ENCODE assay signal across 13 cellular contexts in the genomic region with DNA sequence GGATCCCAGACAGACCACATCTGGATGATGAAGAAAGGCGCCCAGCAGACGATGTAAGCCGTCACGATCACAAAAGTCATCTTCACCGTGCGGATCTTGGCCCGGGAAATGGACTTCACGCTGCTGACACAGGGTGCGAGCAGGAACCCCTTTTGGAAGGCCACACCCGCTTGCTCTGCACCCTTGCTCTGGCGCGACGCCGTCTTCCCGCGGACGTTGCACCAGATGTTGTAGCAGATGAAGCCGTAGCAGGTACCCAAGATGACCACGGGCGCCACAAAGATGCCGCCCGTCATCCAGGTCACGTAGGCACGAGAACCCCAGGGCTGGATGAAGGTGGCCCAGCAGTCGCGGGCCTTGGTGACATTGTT. TPM values are rescaled to one million over a fixed set of nuclear protein-coding genes. Genes with fewer than 3 reads are reported as not detected.
A peak's percentile ranks its signal among the peaks of the same experiment; 100 is the strongest.
DNase-seq lines count a peak whose midpoint lies in the region; ATAC-seq and TF ChIP-seq lines count a peak whose summit lies in the region.
"Had no signal": no experiment of that assay in that cellular context is flagged by ENCODE, and none has a peak within 500 bp of the region (broad histone marks: within the 10 kb centered on the region; RNA-seq: fewer than 3 reads in every experiment).

No MANE protein-coding gene starts in this region.

- H3K27me3 Mint-ChIP-seq in chondrocyte (ENCODE audit: low read depth): peaks cover 66% of the 10 kb centered on the region

- H3K4me3 Mint-ChIP-seq in chondrocyte (ENCODE audit: unreplicated experiment): peak overlapping the region; percentile 58
- H3K4me3 Mint-ChIP-seq: CD4-positive, alpha-beta T cell had no signal

- intact Hi-C loops in IMR-90 (cut with micrococcal nuclease) (no loop called here), right lobe of liver (cut with DNase I) (no loop called here), stomach (cut with DNase I; ENCODE audit: low total_unique reads) (no loop called here)

- H3K27me3 ChIP-seq in IMR-90 (ENCODE audit: control insufficient read depth, insufficient read depth, low read length): peaks cover 27% of the 10 kb centered on the region
- H3K27me3 ChIP-seq in right lobe of liver: no peaks in the 10 kb centered on the region
- peaks cover 13 to 98% (median 35%) of the 10 kb centered on the region in 3 donors for H3K27me3 ChIP-seq in stomach

- no peaks in the 10 kb centered on the region for H3K79me1 ChIP-seq in IMR-90 (ENCODE audit: low read depth in 1 of 2, low read length in 2 of 2)

- no peak for TF ChIP-seq EP300 in stomach (IDR thresholded peaks at IDR 0.05)

- H3K14ac ChIP-seq in IMR-90 (replicated peaks; ENCODE audit: low read depth, low read length): no peak overlapping the region

- H3K4ac ChIP-seq in IMR-90 (ENCODE audit: low read depth, low read length): no peak overlapping the region

- peaks cover 22% of the 10 kb centered on the region for H3K4me1 Mint-ChIP-seq in chondrocyte (ENCODE audit: low read depth)

- H3K4me1 ChIP-seq in IMR-90 (ENCODE audit: control insufficient read depth, insufficient read depth, low read length): no peaks in the 10 kb centered on the region
- peaks cover 0 to 9% (median 0%) of the 10 kb centered on the region in 4 donors for H3K4me1 ChIP-seq in right lobe of liver
- peaks cover 20 to 30% (median 25%) of the 10 kb centered on the region in 4 donors for H3K4me1 ChIP-seq in stomach

- no TSS peak for BruUV-seq in IMR-90 (replicated peaks; lab: Mats Ljungman, UMichigan)

- POLR2A ChIA-PET in IMR-90 (lab: Charles Lee; ENCODE audit: unreplicated experiment): no interaction called here

- TF ChIP-seq POLR2A in IMR-90 (IDR thresholded peaks at IDR 0.05; ENCODE audit: low read depth, low read length): no peak
- TF ChIP-seq POLR2A in right lobe of liver (IDR thresholded peaks at IDR 0.05): no peak
- no peak for TF ChIP-seq POLR2A in stomach (IDR thresholded peaks at IDR 0.05)

- H3K23ac ChIP-seq in IMR-90 (ENCODE audit: low read depth, low read length): no peak overlapping the region

- no peak overlapping the region for H2BK20ac ChIP-seq in IMR-90 (ENCODE audit: low read depth, low read length)

- H2AFZ ChIP-seq in IMR-90 (replicated peaks; ENCODE audit: low read length, poor library complexity): peak overlapping the region; percentile 34

- H3K9me3 ChIP-seq in IMR-90 (ENCODE audit: control insufficient read depth, insufficient read depth, low read length) (peaks cover 5% of the 10 kb centered on the region), right lobe of liver (no peaks in the 10 kb centered on the region), stomach (peaks cover 0 to 10% (median 0%) of the 10 kb centered on the region in 4 donors)

- TF ChIP-seq RAD21 in IMR-90 (IDR thresholded peaks at IDR 0.05; ENCODE audit: low read length): no peak

- ATAC-seq in IMR-90 (ENCODE audit: low read depth) (no peak), right lobe of liver (peak; percentile 4 to 33 (median 14))

- no peak overlapping the region for H3K4me2 ChIP-seq in IMR-90 (ENCODE audit: low read depth, low read length)

- TF ChIP-seq CTCF in IMR-90 (conservative IDR thresholded peaks at IDR 0.05; ENCODE audit: low read depth, low read length): no peak
- no peak for TF ChIP-seq CTCF in chondrocyte (IDR thresholded peaks at IDR 0.05)
- TF ChIP-seq CTCF in right lobe of liver (IDR thresholded peaks at IDR 0.05): no peak
- no peak for TF ChIP-seq CTCF in stomach (IDR thresholded peaks at IDR 0.05)

- no peak overlapping the region for H2BK5ac ChIP-seq in IMR-90 (ENCODE audit: low read depth, low read length, poor library complexity, severe bottlenecking)

- no peak overlapping the region for H4K8ac ChIP-seq in IMR-90 (ENCODE audit: low read depth in 2 of 2, low read length in 2 of 2)

- CTCF ChIA-PET in IMR-90 (lab: Yijun Ruan, JAX): interaction anchor here (1.3 kb wide), 1 partner anchor 15 kb away, joined by 5 read pairs; no protein-coding TSS in a partner anchor

- no peak overlapping the region for H4K5ac ChIP-seq in IMR-90 (ENCODE audit: low read depth, low read length)

- no peak overlapping the region for H2AK9ac ChIP-seq in IMR-90 (replicated peaks; ENCODE audit: low read depth, low read length, poor library complexity)

- H4K20me1 ChIP-seq in IMR-90 (ENCODE audit: insufficient read depth, low read length): no peaks in the 10 kb centered on the region

- peaks cover 1% of the 10 kb centered on the region for H3K36me3 Mint-ChIP-seq in chondrocyte (ENCODE audit: low read depth)

- DNase-seq in IMR-90 (no peak), chondrocyte (ENCODE audit: low spot score) (no peak), right lobe of liver (peak in 2 of 3 donors; percentile 39 to 50), stomach (no peak), COLO668 (lab: John Stamatoyannopoulos, UW; ENCODE audit: unreplicated experiment) (no peak), NCI-H2171 (lab: John Stamatoyannopoulos, UW) (no peak)
- DNase-seq in activated CD8-positive, alpha-beta memory T cell treated with anti-CD3 and anti-CD28 coated beads for 24 hours: no peak
- no peak for DNase-seq in stimulated activated naive CD4-positive, alpha-beta T cell (lab: John Stamatoyannopoulos, UW)
- DNase-seq: activated gamma-delta T cell; CD4-positive, alpha-beta T cell; substantia nigra had no signal

- H3K4me3 ChIP-seq in IMR-90 (ENCODE audit: insufficient read depth, low read depth, low read length): no peak overlapping the region
- H3K4me3 ChIP-seq in right lobe of liver: peak overlapping the region; percentile 52 to 76 (median 60)
- H3K4me3 ChIP-seq in stomach: peak overlapping the region; percentile 37 to 54 (median 42)

- peaks cover 6% of the 10 kb centered on the region for H3K9me3 Mint-ChIP-seq in chondrocyte (ENCODE audit: low read depth)
- H3K9me3 Mint-ChIP-seq: CD4-positive, alpha-beta T cell had no signal

- no peak overlapping the region for H3K56ac ChIP-seq in IMR-90 (ENCODE audit: extremely low read depth, insufficient read depth, low read length)

- H3K36me3 ChIP-seq in IMR-90 (ENCODE audit: control insufficient read depth, insufficient read depth, low read length): no peaks in the 10 kb centered on the region
- H3K36me3 ChIP-seq in right lobe of liver: peaks cover 0 to 4% (median 0%) of the 10 kb centered on the region in 4 donors
- no peaks in the 10 kb centered on the region for H3K36me3 ChIP-seq in stomach

- H3K9ac ChIP-seq in IMR-90 (ENCODE audit: low read depth, low read length): no peak overlapping the region

- WGBS in IMR-90 (ENCODE audit: extremely low coverage in 2 of 2, insufficient read length in 1 of 2), 2 experiments: 5% methylated on average over 22 of the region's 26 CpGs; no CpG with 5 or more reads in 1 of the 2 experiments
- WGBS in right lobe of liver (ENCODE audit: insufficient coverage, low coverage, low lambda C conversion rate, missing lambda C conversion rate): 0% methylated on average over 7 of the region's 26 CpGs
- 7 to 22% (median 15%) methylated on average over 16 to 26 of the region's 26 CpGs for WGBS in stomach, 5 donors

- no peak overlapping the region for H3K27ac ChIP-seq in IMR-90 (ENCODE audit: insufficient read depth, low read length)
- H3K27ac ChIP-seq in right lobe of liver: peak overlapping the region; percentile 10 to 82 (median 50)
- peak overlapping the region in 2 of 5 donors; percentile 3 to 26 for H3K27ac ChIP-seq in stomach
- H3K27ac ChIP-seq: VCaP had no signal

- in situ Hi-C loops in IMR-90 (cut with MboI; ENCODE audit: low sequenced_read_pairs): no loop called here

- no peak overlapping the region for H4K91ac ChIP-seq in IMR-90 (ENCODE audit: insufficient read depth, low read depth, low read length)

- dilution Hi-C loops in IMR-90 (cut with HindIII; ENCODE audit: low sequenced_read_pairs, unreplicated experiment): no loop called here

- H2BK15ac ChIP-seq in IMR-90 (ENCODE audit: low read depth, low read length): no peak overlapping the region

- H2BK120ac ChIP-seq in IMR-90 (ENCODE audit: low read depth, low read length): no peak overlapping the region

- H3K18ac ChIP-seq in IMR-90 (ENCODE audit: low read depth, low read length): no peak overlapping the region

- no peak overlapping the region for H3K27ac Mint-ChIP-seq in chondrocyte (ENCODE audit: unreplicated experiment)
- H3K27ac Mint-ChIP-seq: CD4-positive, alpha-beta T cell had no signal

- no peaks in the 10 kb centered on the region for H3K9me1 ChIP-seq in IMR-90 (ENCODE audit: insufficient read depth, low read length)

- no peak overlapping the region for H2AK5ac ChIP-seq in IMR-90 (ENCODE audit: low read depth, low read length)

TF ChIP-seq in IMR-90, 13 proteins besides CTCF, POLR2A, EP300 and RAD21:
- TF ChIP-seq MXI1 (IDR thresholded peaks at IDR 0.05; ENCODE audit: borderline replicate concordance, low read depth, low read length): no peak
- no peak for TF ChIP-seq MAFK (IDR thresholded peaks at IDR 0.05; ENCODE audit: low read depth, low read length)
- TF ChIP-seq RCOR1 (IDR thresholded peaks at IDR 0.05; ENCODE audit: insufficient replicate concordance, low read length): no peak
TF ChIP-seq in IMR-90: peak in this region for 0.

RNA-seq across cellular contexts. Expression of gene AVPR1A, which starts 1.1 kb away (rescaled TPM):
- total RNA-seq in IMR-90 (2012; rRNA removed) (not detected in 2 replicates), chondrocyte (0.15 to 0.45 TPM (median 0.41 TPM) in 3 replicates), right lobe of liver (10 to 100 TPM; 11.2 to 87.1 (median 30.9) TPM), stomach (10 to 100 TPM in 1 of 5 donors, 1 to 10 TPM in 3, not detected in 1; 2.9 to 20.9 (median 5.4) TPM)
- polyA plus RNA-seq in IMR-90 (2012; rRNA removed) (not detected in 2 replicates), stomach (under 1 TPM; 0.15 to 0.30 (median 0.25) TPM)
- not detected in 2 replicates for polyA plus RNA-seq in IMR-90 (2012; cell fraction: cytosol; rRNA removed)
- polyA plus RNA-seq in IMR-90 (2012; cell fraction: nucleus; rRNA removed; ENCODE audit: low replicate concordance): not detected in 2 replicates
- total RNA-seq: CD4-positive, alpha-beta T cell; dermis microvascular lymphatic vessel endothelial cell had no signal

Comparison
In these comparisons a context has a peak if more than half of its experiments do, and no peak if none do; other contexts are left out.
1. DNase-seq: peak in right lobe of liver (2 of 3); none in IMR-90 (single experiment), chondrocyte (single experiment), stomach (single experiment), activated CD8-positive, alpha-beta memory T cell treated with anti-CD3 and anti-CD28 coated beads for 24 hours (single experiment), COLO668 (single experiment), NCI-H2171 (single experiment) and stimulated activated naive CD4-positive, alpha-beta T cell (0 of 6).